In the genomic region with DNA sequence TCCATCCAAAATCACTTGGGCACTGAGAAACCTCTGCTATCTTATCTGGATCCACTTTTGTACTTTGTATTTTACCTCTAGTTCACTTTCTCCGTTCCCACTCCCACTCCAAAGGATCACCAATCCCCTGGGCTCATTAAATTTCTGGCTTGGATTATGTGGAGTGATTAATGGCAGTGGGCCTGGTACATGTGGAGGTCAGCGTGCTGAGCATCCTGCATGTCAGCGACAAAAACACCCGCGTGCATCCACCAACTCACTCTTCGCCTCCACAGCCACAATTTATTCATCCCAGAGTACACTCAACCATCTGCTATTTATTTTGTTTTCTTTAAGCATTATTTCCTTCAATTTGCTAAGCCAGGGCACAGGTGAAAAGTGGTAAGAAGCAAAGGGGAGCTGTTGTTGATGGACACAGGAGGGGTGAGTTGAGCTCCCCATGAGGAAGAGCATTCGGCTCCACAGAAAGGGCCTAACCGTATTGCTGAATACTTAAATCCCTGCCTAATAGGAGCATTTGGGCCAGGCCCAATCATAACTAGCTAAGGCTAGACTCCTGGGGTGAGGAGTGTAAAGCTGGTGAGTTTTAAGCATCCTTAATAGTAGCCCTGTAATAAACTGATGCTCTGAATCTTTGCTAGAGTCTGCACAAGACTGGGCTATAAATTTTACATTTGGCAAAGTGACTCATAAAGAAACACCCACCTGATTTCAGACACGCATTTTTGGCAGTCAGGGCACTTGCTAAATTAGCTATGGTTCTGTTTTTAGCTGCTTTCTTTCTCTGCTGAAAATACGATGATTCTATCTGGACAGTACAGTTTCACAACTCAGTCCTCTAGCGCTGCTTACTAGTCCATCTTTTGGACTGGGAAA, we compare ENCODE assay signal across 1 cellular context.
TF ChIP-seq lines count a peak whose summit lies in the region.

No MANE protein-coding gene starts in this region.

TF ChIP-seq in HEK293, 187 proteins besides CTCF, POLR2A, EP300 and RAD21 (continued from another document and continues in another):
- TF ChIP-seq MYNN (tag by site-specific recombination; IDR thresholded peaks at IDR 0.05; ENCODE audit: borderline replicate concordance) (no peak), ZNF785 (tag by site-specific recombination; IDR thresholded peaks at IDR 0.05) (no peak), SETDB1 (IDR thresholded peaks at IDR 0.05; ENCODE audit: insufficient read length, low read length) (no peak), ZXDB (tag by site-specific recombination; IDR thresholded peaks at IDR 0.05) (peak; percentile 68), ZNF423 (tag by site-specific recombination; IDR thresholded peaks at IDR 0.05) (0 out of 2 replicates have a peak, but pooled peaks have one; percentile 14), WT1 (tag by site-specific recombination; IDR thresholded peaks at IDR 0.05) (no peak), PBX3 (CRISPR knock-in tag; IDR thresholded peaks at IDR 0.05) (no peak), ZBTB20 (tag by site-specific recombination; IDR thresholded peaks at IDR 0.05) (peak; percentile 28; the same call in 1 of the 2 replicates), HIC1 (tag by site-specific recombination; IDR thresholded peaks at IDR 0.05) (no peak), ZBTB11 (tag by site-specific recombination; conservative IDR thresholded peaks at IDR 0.05; ENCODE audit: low read depth) (no peak), ZNF302 (tag by site-specific recombination; IDR thresholded peaks at IDR 0.05; ENCODE audit: low read depth) (no peak), ZNF530 (tag by site-specific recombination; IDR thresholded peaks at IDR 0.05; ENCODE audit: low read depth) (no peak), HOXA7 (CRISPR knock-in tag; IDR thresholded peaks at IDR 0.05; ENCODE audit: borderline replicate concordance) (no peak), KLF8 (tag by site-specific recombination; IDR thresholded peaks at IDR 0.05) (peak; percentile 32; the same call in 1 of the 2 replicates), ZNF274 (IDR thresholded peaks at IDR 0.05; ENCODE audit: low read length) (no peak), ZNF274 (tag by site-specific recombination; IDR thresholded peaks at IDR 0.05; ENCODE audit: borderline replicate concordance) (no peak), ZNF433 (tag by site-specific recombination; IDR thresholded peaks at IDR 0.05; ENCODE audit: low read depth) (no peak), GLI4 (tag by site-specific recombination; IDR thresholded peaks at IDR 0.05) (no peak), ZNF248 (tag by site-specific recombination; IDR thresholded peaks at IDR 0.05) (no peak), ZNF140 (tag by site-specific recombination; IDR thresholded peaks at IDR 0.05) (no peak), ZNF184 (tag by site-specific recombination; IDR thresholded peaks at IDR 0.05) (no peak), ZNF292 (tag by site-specific recombination; IDR thresholded peaks at IDR 0.05; ENCODE audit: borderline replicate concordance, low read depth) (no peak), ZNF114 (tag by site-specific recombination; IDR thresholded peaks at IDR 0.05) (no peak), ZNF23 (tag by site-specific recombination; IDR thresholded peaks at IDR 0.05; ENCODE audit: borderline replicate concordance) (no peak), ZNF792 (tag by site-specific recombination; IDR thresholded peaks at IDR 0.05) (no peak), ZNF571 (tag by site-specific recombination; IDR thresholded peaks at IDR 0.05) (no peak), PRDM1 (tag by site-specific recombination; IDR thresholded peaks at IDR 0.05) (no peak), ZNF362 (tag by site-specific recombination; IDR thresholded peaks at IDR 0.05) (no peak), KLF16 (tag by site-specific recombination; IDR thresholded peaks at IDR 0.05) (no peak; the same call in 1 of the 2 replicates), ZNF626 (tag by site-specific recombination; IDR thresholded peaks at IDR 0.05) (no peak), ZNF560 (tag by site-specific recombination; IDR thresholded peaks at IDR 0.05; ENCODE audit: borderline replicate concordance) (no peak), ZNF664 (tag by site-specific recombination; IDR thresholded peaks at IDR 0.05) (no peak), ZSCAN23 (tag by site-specific recombination; IDR thresholded peaks at IDR 0.05) (no peak)
- TF ChIP-seq, protein P1, sequence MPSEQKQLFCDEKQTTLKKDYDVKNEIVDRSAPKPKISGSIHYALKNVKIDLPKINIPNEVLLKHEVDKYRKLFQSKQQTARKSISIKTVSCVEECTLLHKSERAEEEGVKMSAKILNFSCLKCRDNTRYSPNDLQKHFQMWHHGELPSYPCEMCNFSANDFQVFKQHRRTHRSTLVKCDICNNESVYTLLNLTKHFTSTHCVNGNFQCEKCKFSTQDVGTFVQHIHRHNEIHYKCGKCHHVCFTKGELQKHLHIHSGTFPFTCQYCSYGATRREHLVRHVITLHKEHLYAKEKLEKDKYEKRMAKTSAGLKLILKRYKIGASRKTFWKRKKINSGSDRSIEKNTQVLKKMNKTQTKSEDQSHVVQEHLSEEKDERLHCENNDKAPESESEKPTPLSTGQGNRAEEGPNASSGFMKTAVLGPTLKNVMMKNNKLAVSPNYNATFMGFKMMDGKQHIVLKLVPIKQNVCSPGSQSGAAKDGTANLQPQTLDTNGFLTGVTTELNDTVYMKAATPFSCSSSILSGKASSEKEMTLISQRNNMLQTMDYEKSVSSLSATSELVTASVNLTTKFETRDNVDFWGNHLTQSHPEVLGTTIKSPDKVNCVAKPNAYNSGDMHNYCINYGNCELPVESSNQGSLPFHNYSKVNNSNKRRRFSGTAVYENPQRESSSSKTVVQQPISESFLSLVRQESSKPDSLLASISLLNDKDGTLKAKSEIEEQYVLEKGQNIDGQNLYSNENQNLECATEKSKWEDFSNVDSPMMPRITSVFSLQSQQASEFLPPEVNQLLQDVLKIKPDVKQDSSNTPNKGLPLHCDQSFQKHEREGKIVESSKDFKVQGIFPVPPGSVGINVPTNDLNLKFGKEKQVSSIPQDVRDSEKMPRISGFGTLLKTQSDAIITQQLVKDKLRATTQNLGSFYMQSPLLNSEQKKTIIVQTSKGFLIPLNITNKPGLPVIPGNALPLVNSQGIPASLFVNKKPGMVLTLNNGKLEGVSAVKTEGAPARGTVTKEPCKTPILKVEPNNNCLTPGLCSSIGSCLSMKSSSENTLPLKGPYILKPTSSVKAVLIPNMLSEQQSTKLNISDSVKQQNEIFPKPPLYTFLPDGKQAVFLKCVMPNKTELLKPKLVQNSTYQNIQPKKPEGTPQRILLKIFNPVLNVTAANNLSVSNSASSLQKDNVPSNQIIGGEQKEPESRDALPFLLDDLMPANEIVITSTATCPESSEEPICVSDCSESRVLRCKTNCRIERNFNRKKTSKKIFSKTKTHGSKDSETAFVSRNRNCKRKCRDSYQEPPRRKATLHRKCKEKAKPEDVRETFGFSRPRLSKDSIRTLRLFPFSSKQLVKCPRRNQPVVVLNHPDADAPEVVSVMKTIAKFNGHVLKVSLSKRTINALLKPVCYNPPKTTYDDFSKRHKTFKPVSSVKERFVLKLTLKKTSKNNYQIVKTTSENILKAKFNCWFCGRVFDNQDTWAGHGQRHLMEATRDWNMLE (tag by site-specific recombination; conservative IDR thresholded peaks at IDR 0.05; ENCODE audit: low read depth), result no peak; the same call in 1 of the 2 replicates
- TF ChIP-seq, protein P2, sequence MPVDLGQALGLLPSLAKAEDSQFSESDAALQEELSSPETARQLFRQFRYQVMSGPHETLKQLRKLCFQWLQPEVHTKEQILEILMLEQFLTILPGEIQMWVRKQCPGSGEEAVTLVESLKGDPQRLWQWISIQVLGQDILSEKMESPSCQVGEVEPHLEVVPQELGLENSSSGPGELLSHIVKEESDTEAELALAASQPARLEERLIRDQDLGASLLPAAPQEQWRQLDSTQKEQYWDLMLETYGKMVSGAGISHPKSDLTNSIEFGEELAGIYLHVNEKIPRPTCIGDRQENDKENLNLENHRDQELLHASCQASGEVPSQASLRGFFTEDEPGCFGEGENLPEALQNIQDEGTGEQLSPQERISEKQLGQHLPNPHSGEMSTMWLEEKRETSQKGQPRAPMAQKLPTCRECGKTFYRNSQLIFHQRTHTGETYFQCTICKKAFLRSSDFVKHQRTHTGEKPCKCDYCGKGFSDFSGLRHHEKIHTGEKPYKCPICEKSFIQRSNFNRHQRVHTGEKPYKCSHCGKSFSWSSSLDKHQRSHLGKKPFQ (tag by site-specific recombination; IDR thresholded peaks at IDR 0.05), result peak; percentile 59; the same call in 1 of the 2 replicates
- TF ChIP-seq, protein P3, sequence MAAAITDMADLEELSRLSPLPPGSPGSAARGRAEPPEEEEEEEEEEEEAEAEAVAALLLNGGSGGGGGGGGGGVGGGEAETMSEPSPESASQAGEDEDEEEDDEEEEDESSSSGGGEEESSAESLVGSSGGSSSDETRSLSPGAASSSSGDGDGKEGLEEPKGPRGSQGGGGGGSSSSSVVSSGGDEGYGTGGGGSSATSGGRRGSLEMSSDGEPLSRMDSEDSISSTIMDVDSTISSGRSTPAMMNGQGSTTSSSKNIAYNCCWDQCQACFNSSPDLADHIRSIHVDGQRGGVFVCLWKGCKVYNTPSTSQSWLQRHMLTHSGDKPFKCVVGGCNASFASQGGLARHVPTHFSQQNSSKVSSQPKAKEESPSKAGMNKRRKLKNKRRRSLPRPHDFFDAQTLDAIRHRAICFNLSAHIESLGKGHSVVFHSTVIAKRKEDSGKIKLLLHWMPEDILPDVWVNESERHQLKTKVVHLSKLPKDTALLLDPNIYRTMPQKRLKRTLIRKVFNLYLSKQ (tag by site-specific recombination; IDR thresholded peaks at IDR 0.05; ENCODE audit: borderline replicate concordance), result no peak
- TF ChIP-seq, protein P4, sequence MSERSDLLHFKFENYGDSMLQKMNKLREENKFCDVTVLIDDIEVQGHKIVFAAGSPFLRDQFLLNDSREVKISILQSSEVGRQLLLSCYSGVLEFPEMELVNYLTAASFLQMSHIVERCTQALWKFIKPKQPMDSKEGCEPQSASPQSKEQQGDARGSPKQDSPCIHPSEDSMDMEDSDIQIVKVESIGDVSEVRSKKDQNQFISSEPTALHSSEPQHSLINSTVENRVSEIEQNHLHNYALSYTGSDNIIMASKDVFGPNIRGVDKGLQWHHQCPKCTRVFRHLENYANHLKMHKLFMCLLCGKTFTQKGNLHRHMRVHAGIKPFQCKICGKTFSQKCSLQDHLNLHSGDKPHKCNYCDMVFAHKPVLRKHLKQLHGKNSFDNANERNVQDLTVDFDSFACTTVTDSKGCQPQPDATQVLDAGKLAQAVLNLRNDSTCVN (tag by site-specific recombination; optimal IDR thresholded peaks at IDR 0.05), result no peak
- TF ChIP-seq, protein P5, sequence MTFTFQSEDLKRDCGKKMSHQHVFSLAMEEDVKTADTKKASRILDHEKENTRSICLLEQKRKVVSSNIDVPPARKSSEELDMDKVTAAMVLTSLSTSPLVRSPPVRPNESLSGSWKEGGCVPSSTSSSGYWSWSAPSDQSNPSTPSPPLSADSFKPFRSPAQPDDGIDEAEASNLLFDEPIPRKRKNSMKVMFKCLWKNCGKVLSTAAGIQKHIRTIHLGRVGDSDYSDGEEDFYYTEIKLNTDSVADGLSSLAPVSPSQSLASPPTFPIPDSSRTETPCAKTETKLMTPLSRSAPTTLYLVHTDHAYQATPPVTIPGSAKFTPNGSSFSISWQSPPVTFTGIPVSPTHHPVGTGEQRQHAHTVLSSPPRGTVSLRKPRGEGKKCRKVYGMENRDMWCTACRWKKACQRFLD (tag by site-specific recombination; IDR thresholded peaks at IDR 0.05), result no peak
